ENCODE assay signal across 1 cellular context in the genomic region with DNA sequence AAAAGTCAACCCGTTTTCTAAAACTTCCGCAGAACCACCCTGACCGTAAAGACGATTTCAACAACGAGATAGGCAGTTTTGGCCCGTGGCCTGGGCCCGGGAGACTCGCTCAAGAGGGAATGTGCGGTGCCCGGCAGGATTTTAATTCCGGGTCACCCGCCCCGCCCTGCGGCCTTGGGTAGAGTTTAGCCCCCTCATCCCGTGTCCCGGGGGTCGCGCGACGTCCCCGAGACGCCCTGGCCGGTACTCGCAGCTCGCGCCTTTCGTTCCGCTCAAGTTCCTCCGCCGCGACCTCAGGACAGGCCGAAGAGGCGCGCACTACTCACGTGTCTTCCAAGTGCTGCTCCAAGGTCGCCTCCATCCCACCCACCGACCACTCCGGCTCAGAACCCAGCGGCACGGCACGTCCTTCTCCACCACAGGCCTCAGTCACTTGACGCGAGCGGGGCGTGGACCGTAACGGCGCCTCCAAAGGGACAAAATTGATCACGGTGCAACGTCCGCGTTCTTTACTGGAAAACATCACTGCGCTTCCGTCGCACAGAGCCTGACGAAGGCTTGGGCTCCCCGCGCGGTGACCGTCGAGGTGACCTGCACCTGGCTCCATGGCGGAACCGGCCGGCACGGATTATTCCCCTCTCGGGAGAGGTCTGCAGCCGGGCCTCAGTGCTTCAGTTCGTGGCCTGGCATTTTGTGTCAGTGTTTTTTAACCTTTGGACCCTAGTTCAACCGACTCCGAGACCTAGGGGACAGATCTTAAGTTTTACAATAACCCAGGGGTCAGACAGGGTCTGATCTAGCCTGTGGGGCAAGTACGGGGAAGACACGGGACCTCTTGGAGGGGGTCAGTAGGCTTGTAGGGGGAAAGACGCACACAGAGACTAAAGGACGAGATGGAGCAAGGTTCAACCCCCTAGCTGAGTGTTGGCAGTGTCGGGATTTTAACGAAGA.
TF ChIP-seq lines count a peak whose summit lies in the region.

A gene (minus strand): TSS at position 435 of the 951 bp plus-strand sequence. CDS start 74 bp downstream, at position 361.

TF ChIP-seq in IMR-90, 13 proteins besides CTCF, POLR2A, EP300 and RAD21 (continued from another document):
- TF ChIP-seq SMC3 (IDR thresholded peaks at IDR 0.05; ENCODE audit: low read depth, low read length) = peak; percentile 40
- TF ChIP-seq NFE2L2 (IDR thresholded peaks at IDR 0.05; ENCODE audit: low read depth, low read length) = no peak
- TF ChIP-seq BHLHE40 (IDR thresholded peaks at IDR 0.05; ENCODE audit: low read depth, low read length) = peak; percentile 79
- TF ChIP-seq, protein P1, sequence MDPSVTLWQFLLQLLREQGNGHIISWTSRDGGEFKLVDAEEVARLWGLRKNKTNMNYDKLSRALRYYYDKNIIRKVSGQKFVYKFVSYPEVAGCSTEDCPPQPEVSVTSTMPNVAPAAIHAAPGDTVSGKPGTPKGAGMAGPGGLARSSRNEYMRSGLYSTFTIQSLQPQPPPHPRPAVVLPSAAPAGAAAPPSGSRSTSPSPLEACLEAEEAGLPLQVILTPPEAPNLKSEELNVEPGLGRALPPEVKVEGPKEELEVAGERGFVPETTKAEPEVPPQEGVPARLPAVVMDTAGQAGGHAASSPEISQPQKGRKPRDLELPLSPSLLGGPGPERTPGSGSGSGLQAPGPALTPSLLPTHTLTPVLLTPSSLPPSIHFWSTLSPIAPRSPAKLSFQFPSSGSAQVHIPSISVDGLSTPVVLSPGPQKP (IDR thresholded peaks at IDR 0.05; ENCODE audit: borderline replicate concordance, low read depth, low read length) = no peak
- TF ChIP-seq MXI1 (IDR thresholded peaks at IDR 0.05; ENCODE audit: borderline replicate concordance, low read depth, low read length) = peak; percentile 94
- TF ChIP-seq MAZ (IDR thresholded peaks at IDR 0.05; ENCODE audit: borderline replicate concordance, low read depth, low read length) = peak; percentile 62; the same call in 1 of the 2 replicates
- no peak for TF ChIP-seq CHD1 (IDR thresholded peaks at IDR 0.05; ENCODE audit: low read depth, low read length)
- TF ChIP-seq FOS (IDR thresholded peaks at IDR 0.05; ENCODE audit: low read depth, low read length) = no peak
